8 cellular contexts compared by ENCODE assay signal in genomic region chr5:157858527-157859226, GRCh38. TPM values are rescaled to one million over a fixed set of nuclear protein-coding genes. Genes with fewer than 3 reads are reported as not detected.
DNase-seq lines count a peak whose midpoint lies in the region; ATAC-seq and TF ChIP-seq lines count a peak whose summit lies in the region.

CLINT1 (minus strand) TSS chr5:157859145; CDS start chr5:157858970, 175 bp downstream.

- DNase-seq in AG09309 (ENCODE audit: low read depth) (no peak), NCI-H510A treated with DMSO at 0.1 percent for 48 hours (lab: John Stamatoyannopoulos, UW) (peak; percentile 46), choroid plexus epithelial cell (ENCODE audit: low read depth) (peak; percentile 86), kidney epithelial cell (ENCODE audit: low read depth) (peak; percentile 50)
- peak; percentile 82 to 88 for DNase-seq in activated CD4-positive, alpha-beta T cell treated with anti-CD3 and anti-CD28 coated beads for 4 hours
- DNase-seq in stimulated activated CD4-positive, alpha-beta T cell treated with anti-CD3 and anti-CD28 coated beads, Interleukin-15, amount 100 ng/mL, for 48 hours (ENCODE audit: low read depth in 2 of 2) = peak; percentile 81 to 86

- H3K27me3 ChIP-seq in kidney epithelial cell (ENCODE audit: control insufficient read depth, insufficient read depth, low read length) = no peaks in the 10 kb centered on the region

- ATAC-seq in GM19025 (IDR thresholded peaks at IDR 0.05; ENCODE audit: low read depth, unreplicated experiment) (peak; percentile 49), HG03354 (IDR thresholded peaks at IDR 0.05; ENCODE audit: poor library complexity, severe bottlenecking, unreplicated experiment) (peak; percentile 50)

- TF ChIP-seq CTCF in AG09309 (IDR thresholded peaks at IDR 0.05; ENCODE audit: control insufficient read depth, insufficient read depth, low read depth, low read length, missing control alignments) (no peak), choroid plexus epithelial cell (conservative IDR thresholded peaks at IDR 0.05; ENCODE audit: low read depth, low read length) (no peak), kidney epithelial cell (IDR thresholded peaks at IDR 0.05; ENCODE audit: insufficient read depth, low read length, poor library complexity, severe bottlenecking) (no peak)

- H3K4me3 ChIP-seq in AG09309 (ENCODE audit: control insufficient read depth, low read depth, low read length) (peak within 1 kb of the TSS; percentile 74), choroid plexus epithelial cell (ENCODE audit: low read depth, low read length) (peak within 1 kb of the TSS; percentile 99), kidney epithelial cell (ENCODE audit: low read depth, low read length) (peak within 1 kb of the TSS; percentile 86)

- no peaks in the 10 kb centered on the region for H3K36me3 ChIP-seq in kidney epithelial cell (ENCODE audit: control insufficient read depth, insufficient read depth, low read length)

RNA-seq across cellular contexts. Expression of gene CLINT1, which starts in this region (rescaled TPM):
- 84.1 and 85.2 TPM in 2 replicates for total RNA-seq in kidney epithelial cell
